1 cellular context compared by ENCODE assay signal in genomic region chr1:169484683-169485426, GRCh38.
TF ChIP-seq lines count a peak whose summit lies in the region.

No MANE protein-coding gene starts in this region.

TF ChIP-seq in HepG2, 621 proteins besides CTCF, POLR2A, EP300 and RAD21 (continued from another document and continues in another):
- TF ChIP-seq ZBTB49 (CRISPR knock-in tag; IDR thresholded peaks at IDR 0.05; ENCODE audit: borderline replicate concordance) = no peak
- peak; percentile 74; the same call in 1 of the 2 replicates for TF ChIP-seq CBX5 (CRISPR knock-in tag; IDR thresholded peaks at IDR 0.05; ENCODE audit: borderline replicate concordance)
- no peak for TF ChIP-seq DNMT1 (CRISPR knock-in tag; IDR thresholded peaks at IDR 0.05)
- peak; percentile 19; the same call in 1 of the 2 replicates for TF ChIP-seq KDM2A (CRISPR knock-in tag; IDR thresholded peaks at IDR 0.05; ENCODE audit: borderline replicate concordance, low read depth)
- no peak for TF ChIP-seq ZMAT5 (CRISPR knock-in tag; IDR thresholded peaks at IDR 0.05; ENCODE audit: borderline replicate concordance, low read depth)
- TF ChIP-seq ZNF660 (CRISPR knock-in tag; IDR thresholded peaks at IDR 0.05; ENCODE audit: borderline replicate concordance, low read depth) = no peak
- TF ChIP-seq ZMYM4 (CRISPR knock-in tag; IDR thresholded peaks at IDR 0.05) = no peak
- no peak; the same call in none of the 2 replicates for TF ChIP-seq ELF4 (CRISPR knock-in tag; IDR thresholded peaks at IDR 0.05; ENCODE audit: borderline replicate concordance)
- no peak for TF ChIP-seq ZBTB44 (CRISPR knock-in tag; IDR thresholded peaks at IDR 0.05)
- no peak for TF ChIP-seq ZZZ3 (CRISPR knock-in tag; IDR thresholded peaks at IDR 0.05; ENCODE audit: borderline replicate concordance)
- no peak for TF ChIP-seq ARNT2 (CRISPR knock-in tag; IDR thresholded peaks at IDR 0.05; ENCODE audit: low read depth)
- no peak for TF ChIP-seq ZNF576 (CRISPR knock-in tag; IDR thresholded peaks at IDR 0.05)
- TF ChIP-seq CREBL2 (CRISPR knock-in tag; IDR thresholded peaks at IDR 0.05; ENCODE audit: borderline replicate concordance) = no peak
- TF ChIP-seq TRIM24 (CRISPR knock-in tag; IDR thresholded peaks at IDR 0.05) = 0 out of 2 replicates have a peak, but pooled peaks have one; percentile 26
- TF ChIP-seq ZNF747 (CRISPR knock-in tag; IDR thresholded peaks at IDR 0.05; ENCODE audit: borderline replicate concordance) = no peak
- TF ChIP-seq ZNF883 (CRISPR knock-in tag; IDR thresholded peaks at IDR 0.05; ENCODE audit: not compliant biosample characterization) = no peak
- TF ChIP-seq PATZ1 (CRISPR knock-in tag; IDR thresholded peaks at IDR 0.05) = peak; percentile 100
- no peak for TF ChIP-seq ZNF44 (CRISPR knock-in tag; IDR thresholded peaks at IDR 0.05)
- TF ChIP-seq ZBTB39 (CRISPR knock-in tag; IDR thresholded peaks at IDR 0.05) = no peak
- TF ChIP-seq ARID3A (IDR thresholded peaks at IDR 0.05; ENCODE audit: low read depth, low read length) = 0 out of 2 replicates have a peak, but pooled peaks have one; percentile 8
- peak; percentile 78; the same call in 1 of the 2 replicates for TF ChIP-seq ZNF792 (CRISPR knock-in tag; IDR thresholded peaks at IDR 0.05)
- no peak for TF ChIP-seq ZSCAN20 (CRISPR knock-in tag; IDR thresholded peaks at IDR 0.05; ENCODE audit: borderline replicate concordance)
- TF ChIP-seq MYNN (CRISPR knock-in tag; IDR thresholded peaks at IDR 0.05; ENCODE audit: low read depth) = no peak
- TF ChIP-seq ZNF17 (CRISPR knock-in tag; IDR thresholded peaks at IDR 0.05) = no peak
- TF ChIP-seq DRAP1 (CRISPR knock-in tag; IDR thresholded peaks at IDR 0.05) = peak; percentile 74
- TF ChIP-seq CSRNP2 (CRISPR knock-in tag; conservative IDR thresholded peaks at IDR 0.05; ENCODE audit: low read depth) = no peak
- TF ChIP-seq ZSCAN12 (CRISPR knock-in tag; IDR thresholded peaks at IDR 0.05) = no peak
- TF ChIP-seq KDM3A (CRISPR knock-in tag; IDR thresholded peaks at IDR 0.05; ENCODE audit: low read depth) = peak; percentile 45; the same call in 1 of the 2 replicates
- TF ChIP-seq JDP2 (CRISPR knock-in tag; IDR thresholded peaks at IDR 0.05; ENCODE audit: borderline replicate concordance) = no peak
- TF ChIP-seq ZNF713 (CRISPR knock-in tag; IDR thresholded peaks at IDR 0.05) = no peak
- peak in 1 of 2 experiments; percentile 58; a peak in 2 of 4 replicates for TF ChIP-seq ATF4 (CRISPR knock-in tag; IDR thresholded peaks at IDR 0.05)
- no peak for TF ChIP-seq CBX1 (IDR thresholded peaks at IDR 0.05; ENCODE audit: low read depth)
- TF ChIP-seq ZNF496 (CRISPR knock-in tag; IDR thresholded peaks at IDR 0.05; ENCODE audit: insufficient replicate concordance) = no peak
- TF ChIP-seq GLMP (CRISPR knock-in tag; IDR thresholded peaks at IDR 0.05; ENCODE audit: borderline replicate concordance) = no peak
- TF ChIP-seq BRD4 (CRISPR knock-in tag; IDR thresholded peaks at IDR 0.05) = no peak
- TF ChIP-seq SNAI1 (CRISPR knock-in tag; IDR thresholded peaks at IDR 0.05; ENCODE audit: borderline replicate concordance) = no peak
- no peak for TF ChIP-seq ETV6 (CRISPR knock-in tag; conservative IDR thresholded peaks at IDR 0.05)
- TF ChIP-seq NR0B2 (CRISPR knock-in tag; IDR thresholded peaks at IDR 0.05) = peak; percentile 43; the same call in 1 of the 2 replicates
- TF ChIP-seq ZNF780A (CRISPR knock-in tag; IDR thresholded peaks at IDR 0.05) = no peak
- TF ChIP-seq NRL (CRISPR knock-in tag; IDR thresholded peaks at IDR 0.05; ENCODE audit: borderline replicate concordance) = no peak
- peak; percentile 56; the same call in 1 of the 2 replicates for TF ChIP-seq ZNF232 (CRISPR knock-in tag; IDR thresholded peaks at IDR 0.05; ENCODE audit: borderline replicate concordance)
- no peak for TF ChIP-seq CEBPZ (IDR thresholded peaks at IDR 0.05; ENCODE audit: low read length)
